Comparison of ENCODE assay signal across 8 cellular contexts in the genomic region with DNA sequence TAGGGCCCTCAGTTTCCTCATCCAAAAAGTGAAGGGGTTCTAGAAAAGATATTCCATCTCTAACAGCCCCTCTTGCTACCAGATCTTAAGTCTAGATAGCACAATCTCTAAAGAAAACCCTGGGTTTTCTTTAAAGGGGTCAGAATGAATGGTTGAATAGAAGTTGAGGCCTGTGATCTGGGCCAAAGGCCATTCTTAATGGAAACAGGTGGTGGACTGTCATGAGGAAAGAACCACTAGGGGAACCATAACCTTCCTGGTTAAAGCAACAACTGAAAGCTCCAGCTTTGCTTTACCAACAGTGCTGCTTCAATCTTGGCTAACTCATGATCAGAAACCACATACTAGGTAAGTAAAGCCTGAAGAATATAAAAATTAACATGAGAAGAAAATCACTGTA. TPM values are rescaled to one million over a fixed set of nuclear protein-coding genes. Genes with fewer than 3 reads are reported as not detected.
A peak's percentile ranks its signal among the peaks of the same experiment; 100 is the strongest.
DNase-seq lines count a peak whose midpoint lies in the region; ATAC-seq and TF ChIP-seq lines count a peak whose summit lies in the region.

No MANE protein-coding gene starts in this region.

- peak overlapping the region; percentile 97 for H3K27ac Mint-ChIP-seq in activated T-helper 17 cell treated with anti-CD3 and anti-CD28 coated beads, Interleukin-2, amount 50 U/mL, for 72 hours
- H3K27ac Mint-ChIP-seq in immature natural killer cell = peak overlapping the region; percentile 73 to 96 (median 92)

- peak overlapping the region; percentile 94 for H3K4me3 ChIP-seq in upper lobe of right lung

- peaks cover 55% of the 10 kb centered on the region for H3K4me1 ChIP-seq in upper lobe of right lung

- no peaks in the 10 kb centered on the region for H3K27me3 Mint-ChIP-seq in activated T-helper 17 cell treated with anti-CD3 and anti-CD28 coated beads, Interleukin-2, amount 50 U/mL, for 72 hours
- H3K27me3 Mint-ChIP-seq in immature natural killer cell (ENCODE audit: low read depth in 3 of 3) = peaks cover 0 to 8% (median 3%) of the 10 kb centered on the region in 3 donors

- H3K4me3 Mint-ChIP-seq in activated T-helper 17 cell treated with anti-CD3 and anti-CD28 coated beads, Interleukin-2, amount 50 U/mL, for 72 hours = peak overlapping the region; percentile 99
- peak overlapping the region; percentile 94 to 98 (median 97) for H3K4me3 Mint-ChIP-seq in immature natural killer cell

- H3K36me3 Mint-ChIP-seq in activated T-helper 17 cell treated with anti-CD3 and anti-CD28 coated beads, Interleukin-2, amount 50 U/mL, for 72 hours (ENCODE audit: low read depth) = peaks cover 61% of the 10 kb centered on the region
- H3K36me3 Mint-ChIP-seq in immature natural killer cell = no peaks in the 10 kb centered on the region

- no peaks in the 10 kb centered on the region for H3K36me3 ChIP-seq in upper lobe of right lung

- H3K9me3 ChIP-seq in upper lobe of right lung = no peaks in the 10 kb centered on the region

- ATAC-seq in activated T-helper 17 cell treated with anti-CD3 and anti-CD28 coated beads, Interleukin-2, amount 50 U/mL, for 72 hours (replicated peaks) = no peak
- ATAC-seq in upper lobe of right lung (no peak), HG02759 (IDR thresholded peaks at IDR 0.05; ENCODE audit: unreplicated experiment) (no peak)

- DNase-seq in EH (ENCODE audit: low read depth) (peak; percentile 34), HT1080 (ENCODE audit: low read depth) (peak; percentile 38), immature natural killer cell (no peak), upper lobe of right lung (no peak), NCI-H1436 (lab: John Stamatoyannopoulos, UW) (no peak)
- no peak for DNase-seq in activated CD8-positive, alpha-beta memory T cell treated with anti-CD3 and anti-CD28 coated beads, Interleukin-2, amount 50 U/mL, for 4 hours

- TF ChIP-seq CTCF in upper lobe of right lung (IDR thresholded peaks at IDR 0.05) = peak; percentile 14

- H3K4me1 Mint-ChIP-seq in activated T-helper 17 cell treated with anti-CD3 and anti-CD28 coated beads, Interleukin-2, amount 50 U/mL, for 72 hours = peaks cover 30% of the 10 kb centered on the region
- H3K4me1 Mint-ChIP-seq in immature natural killer cell = peaks cover 54 to 70% of the 10 kb centered on the region in 2 donors

- H3K27me3 ChIP-seq in upper lobe of right lung = no peaks in the 10 kb centered on the region

- H3K27ac ChIP-seq in upper lobe of right lung = peak overlapping the region; percentile 93

- H3K9me3 Mint-ChIP-seq in activated T-helper 17 cell treated with anti-CD3 and anti-CD28 coated beads, Interleukin-2, amount 50 U/mL, for 72 hours = no peaks in the 10 kb centered on the region
- H3K9me3 Mint-ChIP-seq in immature natural killer cell = no peaks in the 10 kb centered on the region

- intact Hi-C loops in upper lobe of right lung (cut with DNase I) = no loop called here

RNA-seq across cellular contexts. Expression of gene CELF1, which starts 1.8 kb away (rescaled TPM):
- 82.3 and 118 TPM in 2 replicates for total RNA-seq in HT1080 (2014; rRNA removed; shearing (Covaris generic))
- polyA plus RNA-seq in HT1080 (2015; cell fraction: cytosol; rRNA removed) = 67.6 and 87.6 TPM in 2 replicates
- 195 and 198 TPM in 2 replicates for polyA plus RNA-seq in HT1080 (2015; cell fraction: nucleus; rRNA removed)
- total RNA-seq in activated T-helper 17 cell treated with anti-CD3 and anti-CD28 coated beads, Interleukin-2, amount 50 U/mL, for 72 hours = 100 to 1,000 TPM; 118 to 143 TPM
- polyA plus RNA-seq in immature natural killer cell = 10 to 100 TPM; 21.0 to 58.1 (median 35.5) TPM
- total RNA-seq in upper lobe of right lung = 97.5 TPM

RNA-seq across cellular contexts. Expression of gene PTPMT1, which starts 14.3 kb away (rescaled TPM):
- 123 and 128 TPM in 2 replicates for total RNA-seq in HT1080 (2014; rRNA removed; shearing (Covaris generic))
- polyA plus RNA-seq in HT1080 (2015; cell fraction: cytosol; rRNA removed) = 86.7 and 90.2 TPM in 2 replicates
- 18.7 and 27.9 TPM in 2 replicates for polyA plus RNA-seq in HT1080 (2015; cell fraction: nucleus; rRNA removed)
- 10 to 100 TPM; 17.8 to 39.1 TPM for total RNA-seq in activated T-helper 17 cell treated with anti-CD3 and anti-CD28 coated beads, Interleukin-2, amount 50 U/mL, for 72 hours
- 100 to 1,000 TPM in 1 of 3 donors, 10 to 100 TPM in 2; 62.2 to 117 (median 80.2) TPM for polyA plus RNA-seq in immature natural killer cell
- total RNA-seq in upper lobe of right lung = 75.6 TPM

RNA-seq across cellular contexts. Expression of gene KBTBD4, which starts 27.7 kb away (rescaled TPM):
- total RNA-seq in HT1080 (2014; rRNA removed; shearing (Covaris generic)) = 28.1 and 39.0 TPM in 2 replicates
- polyA plus RNA-seq in HT1080 (2015; cell fraction: cytosol; rRNA removed) = 17.9 and 22.1 TPM in 2 replicates
- polyA plus RNA-seq in HT1080 (2015; cell fraction: nucleus; rRNA removed) = 25.1 and 27.5 TPM in 2 replicates
- 10 to 100 TPM; 26.9 to 27.3 TPM for total RNA-seq in activated T-helper 17 cell treated with anti-CD3 and anti-CD28 coated beads, Interleukin-2, amount 50 U/mL, for 72 hours
- polyA plus RNA-seq in immature natural killer cell = 10 to 100 TPM; 40.2 to 60.8 (median 49.1) TPM
- total RNA-seq in upper lobe of right lung = 16.6 TPM

RNA-seq across cellular contexts. Expression of gene NDUFS3, which starts 27.8 kb away (rescaled TPM):
- 101 and 113 TPM in 2 replicates for total RNA-seq in HT1080 (2014; rRNA removed; shearing (Covaris generic))
- 104 TPM in 2 replicates for polyA plus RNA-seq in HT1080 (2015; cell fraction: cytosol; rRNA removed)
- polyA plus RNA-seq in HT1080 (2015; cell fraction: nucleus; rRNA removed) = 109 and 148 TPM in 2 replicates
- 100 to 1,000 TPM in 1 of 2 donors, 10 to 100 TPM in 1; 90.3 to 167 TPM for total RNA-seq in activated T-helper 17 cell treated with anti-CD3 and anti-CD28 coated beads, Interleukin-2, amount 50 U/mL, for 72 hours
- 100 to 1,000 TPM; 108 to 157 (median 143) TPM for polyA plus RNA-seq in immature natural killer cell
- total RNA-seq in upper lobe of right lung = 76.2 TPM

RNA-seq across cellular contexts. Expression of gene FAM180B, which starts 35.4 kb away (rescaled TPM):
- not detected in 2 replicates for total RNA-seq in HT1080 (2014; rRNA removed; shearing (Covaris generic))
- polyA plus RNA-seq in HT1080 (2015; cell fraction: cytosol; rRNA removed) = not detected in 2 replicates
- not detected in 2 replicates for polyA plus RNA-seq in HT1080 (2015; cell fraction: nucleus; rRNA removed)
- total RNA-seq in activated T-helper 17 cell treated with anti-CD3 and anti-CD28 coated beads, Interleukin-2, amount 50 U/mL, for 72 hours = not detected
- not detected for polyA plus RNA-seq in immature natural killer cell
- total RNA-seq in upper lobe of right lung = not detected

Comparison
In these comparisons a context has a peak if more than half of its experiments do, and no peak if none do; other contexts are left out.
1. DNase-seq: peak in EH (single experiment) and HT1080 (single experiment); none in immature natural killer cell (0 of 3), upper lobe of right lung (single experiment), NCI-H1436 (single experiment) and activated CD8-positive, alpha-beta memory T cell treated with anti-CD3 and anti-CD28 coated beads, Interleukin-2, amount 50 U/mL, for 4 hours (single experiment).